Comparison of ENCODE assay signal across 27 cellular contexts in genomic region chr18:26561769-26562168, GRCh38.
"Had no signal": no experiment of that assay in that cellular context is flagged by ENCODE, and none has a peak within 500 bp of the region (broad histone marks: within the 10 kb centered on the region; RNA-seq: fewer than 3 reads in every experiment).

No MANE protein-coding gene starts in this region.

- DNase-seq: natural killer cell; occipital lobe; ovary; psoas muscle; right cardiac atrium; right lobe of liver; sigmoid colon; small intestine; stimulated activated CD4-positive, alpha-beta T cell treated with anti-CD3 and anti-CD28 coated beads, Interleukin-15, amount 100 ng/mL, for 24 hours; stimulated activated CD4-positive, alpha-beta T cell treated with anti-CD3 and anti-CD28 coated beads, Interleukin-2, amount 100 ng/mL, for 24 hours; stimulated activated CD4-positive, alpha-beta T cell treated with anti-CD3 and anti-CD28 coated beads, Interleukin-2, amount 100 ng/mL, for 48 hours; stimulated activated CD4-positive, alpha-beta T cell treated with anti-CD3 and anti-CD28 coated beads, Interleukin-4, amount 100 ng/mL, for 24 hours; stimulated activated naive B cell treated with anti-CD40 and anti-IgM and Interleukin-4, amounts not matched to agents 10 μg/mL and 1 μg/mL and 100 μg/mL, for 72 hours; stimulated activated naive CD4-positive, alpha-beta T cell treated with Interleukin-2 at 50 U/mL for 16 hours; stomach; testis; tibial artery; transverse colon; upper lobe of right lung; uterus had no signal

- H3K79me2 ChIP-seq: parathyroid adenoma had no signal

- H3K27me3 ChIP-seq: ovary, right lobe of liver, sigmoid colon, stomach, testis, tibial artery, transverse colon, upper lobe of right lung, uterus had no signal

- H3K4me2 ChIP-seq: neural progenitor cell had no signal

- H3K9me3 ChIP-seq: ovary, right lobe of liver, testis, tibial artery, upper lobe of right lung, uterus had no signal

- H3K27ac ChIP-seq: neural progenitor cell, ovary, parathyroid adenoma, psoas muscle, right lobe of liver, sigmoid colon, stomach, testis, tibial artery, transverse colon, upper lobe of right lung, uterus had no signal

- H3K4me3 Mint-ChIP-seq: natural killer cell; nephron; neural progenitor cell; stimulated activated effector memory CD8-positive, alpha-beta T cell treated with anti-CD3 and anti-CD28 coated beads, Interleukin-12 subunit alpha, Interleukin-12 subunit beta, amount 100 ng/mL, for 72 hours; stimulated activated naive B cell treated with anti-CD40 and anti-IgM and Interleukin-4, amounts not matched to agents 10 μg/mL and 1 μg/mL and 100 μg/mL, for 72 hours; stimulated activated naive CD8-positive, alpha-beta T cell treated with anti-CD3 and anti-CD28 coated beads, Interleukin-15, Interleukin-2, amounts not matched to agents 100 ng/mL and 50 ng/mL, for 24 hours; type B pancreatic cell had no signal

- H3K4me1 Mint-ChIP-seq: natural killer cell; stimulated activated effector memory CD8-positive, alpha-beta T cell treated with anti-CD3 and anti-CD28 coated beads, Interleukin-12 subunit alpha, Interleukin-12 subunit beta, amount 100 ng/mL, for 72 hours had no signal

- FAIRE-seq: small intestine had no signal

- H3K4me3 ChIP-seq: neural progenitor cell, ovary, psoas muscle, right lobe of liver, sigmoid colon, stomach, testis, tibial artery, transverse colon, upper lobe of right lung, uterus had no signal

- H2AFZ ChIP-seq: neural progenitor cell, parathyroid adenoma had no signal

- H3K9ac ChIP-seq: neural progenitor cell, parathyroid adenoma had no signal

- H3K36me3 Mint-ChIP-seq: natural killer cell; stimulated activated effector memory CD8-positive, alpha-beta T cell treated with anti-CD3 and anti-CD28 coated beads, Interleukin-12 subunit alpha, Interleukin-12 subunit beta, amount 100 ng/mL, for 72 hours; stimulated activated naive B cell treated with anti-CD40 and anti-IgM and Interleukin-4, amounts not matched to agents 10 μg/mL and 1 μg/mL and 100 μg/mL, for 72 hours had no signal

- H3K4me1 ChIP-seq: parathyroid adenoma, psoas muscle, right lobe of liver, sigmoid colon, stomach, testis, transverse colon, upper lobe of right lung, uterus had no signal

- H3K27me3 Mint-ChIP-seq: type B pancreatic cell had no signal

- H3K9me3 Mint-ChIP-seq: stimulated activated naive CD8-positive, alpha-beta T cell treated with anti-CD3 and anti-CD28 coated beads, Interleukin-15, Interleukin-2, amounts not matched to agents 100 ng/mL and 50 ng/mL, for 24 hours had no signal

- H3K36me3 ChIP-seq: neural progenitor cell, ovary, right lobe of liver, sigmoid colon, stomach, tibial artery, transverse colon, upper lobe of right lung, uterus had no signal

- ATAC-seq: natural killer cell; psoas muscle; right cardiac atrium; right lobe of liver; stimulated activated effector memory CD8-positive, alpha-beta T cell treated with anti-CD3 and anti-CD28 coated beads, Interleukin-12 subunit alpha, Interleukin-12 subunit beta, amount 100 ng/mL, for 72 hours; stimulated activated naive B cell treated with anti-CD40 and anti-IgM and Interleukin-4, amounts not matched to agents 10 μg/mL and 1 μg/mL and 100 μg/mL, for 72 hours; upper lobe of right lung had no signal

- H3K27ac Mint-ChIP-seq: natural killer cell; nephron; neural progenitor cell; progenitor cell of endocrine pancreas; stimulated activated effector memory CD8-positive, alpha-beta T cell treated with anti-CD3 and anti-CD28 coated beads, Interleukin-12 subunit alpha, Interleukin-12 subunit beta, amount 100 ng/mL, for 72 hours; stimulated activated naive B cell treated with anti-CD40 and anti-IgM and Interleukin-4, amounts not matched to agents 10 μg/mL and 1 μg/mL and 100 μg/mL, for 72 hours; stimulated activated naive CD8-positive, alpha-beta T cell treated with anti-CD3 and anti-CD28 coated beads, Interleukin-15, Interleukin-2, amounts not matched to agents 100 ng/mL and 50 ng/mL, for 24 hours; type B pancreatic cell had no signal
